In genomic region chr4:16056681-16057400, GRCh38 we compare ENCODE assay signal across 14 cellular contexts. TPM values are rescaled to one million over a fixed set of nuclear protein-coding genes. Genes with fewer than 3 reads are reported as not detected.
A peak's percentile ranks its signal among the peaks of the same experiment; 100 is the strongest.
DNase-seq lines count a peak whose midpoint lies in the region; ATAC-seq and TF ChIP-seq lines count a peak whose summit lies in the region.
"Had no signal": no experiment of that assay in that cellular context is flagged by ENCODE, and none has a peak within 500 bp of the region (broad histone marks: within the 10 kb centered on the region; RNA-seq: fewer than 3 reads in every experiment).

No MANE protein-coding gene starts in this region.

- H3K9me3 ChIP-seq in BE2C, result no peaks in the 10 kb centered on the region
- no peaks in the 10 kb centered on the region for H3K9me3 ChIP-seq in ascending aorta
- H3K9me3 ChIP-seq in mucosa of descending colon, result no peaks in the 10 kb centered on the region

- intact Hi-C loops in ascending aorta (cut with DNase I) (loop anchor here (2.0 kb wide), 1 partner anchor 22 kb away; no protein-coding TSS in a partner anchor), mucosa of descending colon (cut with DNase I, micrococcal nuclease) (no loop called here), Calu3 (cut with micrococcal nuclease; ENCODE audit: unreplicated experiment) (no loop called here)

- no peaks in the 10 kb centered on the region for H3K9me3 Mint-ChIP-seq in Calu3 (ENCODE audit: low read depth, unreplicated experiment)
- H3K9me3 Mint-ChIP-seq: central memory CD8-positive, alpha-beta T cell had no signal

- H3K4me3 ChIP-seq in BE2C (ENCODE audit: low read depth, low read length), result no peak overlapping the region
- peak overlapping the region in 1 of 2 donors; percentile 18 for H3K4me3 ChIP-seq in ascending aorta
- H3K4me3 ChIP-seq in mucosa of descending colon, result no peak overlapping the region
- H3K4me3 ChIP-seq: smooth muscle cell had no signal

- CTCF ChIA-PET in Calu3 (lab: Charles Lee), result no interaction called here

- no peak overlapping the region for H3K27ac Mint-ChIP-seq in Calu3 (ENCODE audit: unreplicated experiment)
- H3K27ac Mint-ChIP-seq: naive thymus-derived CD4-positive, alpha-beta T cell had no signal

- H3K36me3 Mint-ChIP-seq in Calu3 (ENCODE audit: insufficient read depth, unreplicated experiment), result peaks cover 11% of the 10 kb centered on the region
- H3K36me3 Mint-ChIP-seq: naive thymus-derived CD4-positive, alpha-beta T cell had no signal

- ATAC-seq in mucosa of descending colon, result peak; percentile 42
- ATAC-seq in HG03432 (IDR thresholded peaks at IDR 0.05; ENCODE audit: unreplicated experiment), result no peak
- ATAC-seq in HG03159 (IDR thresholded peaks at IDR 0.05; ENCODE audit: unreplicated experiment), result no peak

- peaks cover 12% of the 10 kb centered on the region for H3K4me1 ChIP-seq in BE2C
- peaks cover 4 to 28% of the 10 kb centered on the region in 2 donors for H3K4me1 ChIP-seq in ascending aorta
- peaks cover 6% of the 10 kb centered on the region for H3K4me1 ChIP-seq in mucosa of descending colon (ENCODE audit: low read depth)

- DNase-seq in BE2C, result peak; percentile 29
- DNase-seq in NCI-H146 treated with DMSO at 0.1 percent for 48 hours (lab: John Stamatoyannopoulos, UW; ENCODE audit: unreplicated experiment), result peak; percentile 29
- DNase-seq in ascending aorta (ENCODE audit: low spot score in 2 of 2), result peak in 1 of 2 donors; percentile 71
- DNase-seq in mucosa of descending colon, result no peak
- no peak for DNase-seq in NCI-H1436 (lab: John Stamatoyannopoulos, UW)
- no peak for DNase-seq in Calu3
- DNase-seq: activated CD4-positive, alpha-beta T cell treated with anti-CD3 and anti-CD28 coated beads, Interleukin-2, amount 50 U/mL, for 4 hours; activated gamma-delta T cell treated with Interleukin-2 at 50 U/mL for 16 hours; naive thymus-derived CD4-positive, alpha-beta T cell; T-helper 1 cell had no signal

- H3K27ac ChIP-seq in ascending aorta, result peak overlapping the region; percentile 61 to 70

- H3K27me3 ChIP-seq in BE2C (no peaks in the 10 kb centered on the region), ascending aorta (no peaks in the 10 kb centered on the region)

- BruUV-seq in Calu3 (replicated peaks; lab: Mats Ljungman, UMichigan), result no TSS peak

- no peaks in the 10 kb centered on the region for H3K4me1 Mint-ChIP-seq in Calu3 (ENCODE audit: low read depth, unreplicated experiment)

- H3K27me3 Mint-ChIP-seq in Calu3 (ENCODE audit: unreplicated experiment), result no peaks in the 10 kb centered on the region

- H3K36me3 ChIP-seq in BE2C (no peaks in the 10 kb centered on the region), ascending aorta (no peaks in the 10 kb centered on the region), mucosa of descending colon (ENCODE audit: low read depth) (no peaks in the 10 kb centered on the region)

- H3K4me3 Mint-ChIP-seq in Calu3 (ENCODE audit: low read depth, unreplicated experiment), result no peak overlapping the region
- H3K4me3 Mint-ChIP-seq: central memory CD8-positive, alpha-beta T cell; naive thymus-derived CD4-positive, alpha-beta T cell had no signal

- TF ChIP-seq CTCF in BE2C (IDR thresholded peaks at IDR 0.05; ENCODE audit: low read depth, low read length) (no peak), ascending aorta (IDR thresholded peaks at IDR 0.05) (no peak), mucosa of descending colon (IDR thresholded peaks at IDR 0.05) (no peak), Calu3 (IDR thresholded peaks at IDR 0.05; ENCODE audit: unreplicated experiment) (no peak)

RNA-seq across cellular contexts. Expression of gene PROM1, which starts 27.0 kb away (rescaled TPM):
- polyA plus RNA-seq in BE2C (2012; ENCODE audit: insufficient read depth, insufficient read length, low read depth), result 0.79 TPM
- total RNA-seq in ascending aorta (7.2 TPM), mucosa of descending colon (100 to 1,000 TPM in 1 of 3 donors, 10 to 100 TPM in 2; 52.0 to 136 (median 69.6) TPM), Calu3 (2022) (43.8 and 73.9 TPM in 2 replicates)
- polyA plus RNA-seq: naive thymus-derived CD4-positive, alpha-beta T cell had no signal

Comparison
In these comparisons a context has a peak if more than half of its experiments do, and no peak if none do; other contexts are left out.
1. DNase-seq: peak in BE2C (single experiment) and NCI-H146 treated with DMSO at 0.1 percent for 48 hours (single experiment); none in mucosa of descending colon (0 of 3), NCI-H1436 (single experiment) and Calu3 (single experiment).